In genomic region chr2:127094509-127095366, GRCh38 we compare ENCODE assay signal across 1 cellular context.
TF ChIP-seq lines count a peak whose summit lies in the region.

No MANE protein-coding gene starts in this region.

TF ChIP-seq in GM23338, 12 proteins besides CTCF, POLR2A, EP300 and RAD21 (continued from another document):
- TF ChIP-seq ZNF462 (CRISPR knock-in tag; IDR thresholded peaks at IDR 0.05) (no peak), EZH2 (IDR thresholded peaks at IDR 0.05; ENCODE audit: low read depth, unreplicated experiment) (no peak), REST (IDR thresholded peaks at IDR 0.05; ENCODE audit: unreplicated experiment) (no peak)
